ENCODE assay signal across 9 cellular contexts in the genomic region with DNA sequence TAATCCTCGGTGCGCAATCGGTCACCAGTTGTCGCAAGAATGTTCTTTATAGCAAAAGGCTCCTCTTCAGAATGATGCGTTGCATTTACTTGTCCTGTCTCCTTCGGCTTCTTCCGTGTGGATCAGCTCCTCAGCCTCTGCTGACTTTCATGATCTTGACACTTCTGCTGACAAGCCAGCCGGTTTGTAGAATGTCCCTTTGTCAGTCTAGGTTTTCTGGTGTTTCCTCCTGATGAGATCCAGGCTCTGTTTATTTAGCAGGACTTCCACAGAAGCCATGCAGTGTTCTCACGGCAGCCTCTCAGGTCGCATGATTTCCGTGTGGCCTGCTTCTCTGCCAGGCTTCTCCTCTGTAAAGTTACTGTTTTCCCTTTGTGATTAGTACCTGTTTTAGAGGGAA.
DNase-seq lines count a peak whose midpoint lies in the region; ATAC-seq, FAIRE-seq and TF ChIP-seq lines count a peak whose summit lies in the region.
"Had no signal": no experiment of that assay in that cellular context is flagged by ENCODE, and none has a peak within 500 bp of the region (broad histone marks: within the 10 kb centered on the region; RNA-seq: fewer than 3 reads in every experiment).

No MANE protein-coding gene starts in this region.

- H3K27me3 ChIP-seq in heart right ventricle (no peaks in the 10 kb centered on the region), lower lobe of right lung (ENCODE audit: low read depth) (no peaks in the 10 kb centered on the region), upper lobe of right lung (no peaks in the 10 kb centered on the region)

- no peak for FAIRE-seq in GM12891 (lab: Jason Lieb, UNC)

- no peak for DNase-seq in heart right ventricle
- no peak for DNase-seq in left ventricle myocardium superior
- DNase-seq in activated naive CD8-positive, alpha-beta T cell treated with anti-CD3 and anti-CD28 coated beads for 36 hours: no peak
- no peak for DNase-seq in lower lobe of right lung
- no peak for DNase-seq in upper lobe of right lung
- no peak for DNase-seq in GM12891 (ENCODE audit: insufficient read length, low spot score)
- DNase-seq in kidney glomerular epithelial cell (lab: John Stamatoyannopoulos, UW): no peak
- DNase-seq: NCI-H1048 had no signal

- H3K27me3 Mint-ChIP-seq in activated naive CD8-positive, alpha-beta T cell treated with anti-CD3 and anti-CD28 coated beads for 36 hours: peaks cover 6% of the 10 kb centered on the region

- H3K9me3 ChIP-seq in heart right ventricle (peaks cover 0 to 6% (median 0%) of the 10 kb centered on the region in 11 donors), lower lobe of right lung (no peaks in the 10 kb centered on the region), upper lobe of right lung (no peaks in the 10 kb centered on the region)

- peaks cover 0 to 31% (median 17%) of the 10 kb centered on the region in 9 donors for H3K4me1 ChIP-seq in heart right ventricle
- H3K4me1 ChIP-seq in lower lobe of right lung: peaks cover 21% of the 10 kb centered on the region
- peaks cover 16% of the 10 kb centered on the region for H3K4me1 ChIP-seq in upper lobe of right lung

- TF ChIP-seq CTCF in heart right ventricle (IDR thresholded peaks at IDR 0.05) (no peak), lower lobe of right lung (IDR thresholded peaks at IDR 0.05) (no peak), upper lobe of right lung (IDR thresholded peaks at IDR 0.05) (no peak)

- H3K9me3 Mint-ChIP-seq in activated naive CD8-positive, alpha-beta T cell treated with anti-CD3 and anti-CD28 coated beads for 36 hours: peaks cover 8% of the 10 kb centered on the region

- peaks cover 2% of the 10 kb centered on the region for H3K36me3 Mint-ChIP-seq in activated naive CD8-positive, alpha-beta T cell treated with anti-CD3 and anti-CD28 coated beads for 36 hours

- H3K36me3 ChIP-seq in heart right ventricle (no peaks in the 10 kb centered on the region), lower lobe of right lung (no peaks in the 10 kb centered on the region), upper lobe of right lung (no peaks in the 10 kb centered on the region)

- peak overlapping the region; percentile 81 for H3K4me3 Mint-ChIP-seq in activated naive CD8-positive, alpha-beta T cell treated with anti-CD3 and anti-CD28 coated beads for 36 hours

- TF ChIP-seq POLR2A in GM12891 (IDR thresholded peaks at IDR 0.05; ENCODE audit: low read depth, low read length): no peak

- intact Hi-C loops in heart right ventricle (cut with DNase I): loop anchor here (2.0 to 10.0 kb wide), 15 partner anchors 50 to 265 kb away; a partner anchor contains a TSS
- intact Hi-C loops in left ventricle myocardium superior (cut with micrococcal nuclease): loop anchor here (10.0 kb wide), 1 partner anchor 48 kb away; no protein-coding TSS in a partner anchor
- intact Hi-C loops in lower lobe of right lung (cut with DNase I): loop anchor here (5.0 kb wide), 1 partner anchor 110 kb away; no protein-coding TSS in a partner anchor
- intact Hi-C loops in upper lobe of right lung (cut with DNase I): loop anchor here (10.0 kb wide), 1 partner anchor 112 kb away; no protein-coding TSS in a partner anchor

- H3K4me3 ChIP-seq in heart right ventricle: peak overlapping the region in 8 of 10 donors; percentile 56 to 73 (median 71)
- H3K4me3 ChIP-seq in lower lobe of right lung: peak overlapping the region; percentile 62
- peak overlapping the region; percentile 77 for H3K4me3 ChIP-seq in upper lobe of right lung

- peak overlapping the region; percentile 26 to 97 (median 93) for H3K27ac ChIP-seq in heart right ventricle
- H3K27ac ChIP-seq in lower lobe of right lung: peak overlapping the region; percentile 98
- peak overlapping the region; percentile 99 for H3K27ac ChIP-seq in upper lobe of right lung

- WGBS in heart right ventricle, 2 donors: 56 to 60% methylated on average over 11 of the region's 11 CpGs

- peaks cover 33% of the 10 kb centered on the region for H3K4me1 Mint-ChIP-seq in activated naive CD8-positive, alpha-beta T cell treated with anti-CD3 and anti-CD28 coated beads for 36 hours

- H3K27ac Mint-ChIP-seq in activated naive CD8-positive, alpha-beta T cell treated with anti-CD3 and anti-CD28 coated beads for 36 hours: peak overlapping the region; percentile 99

- ATAC-seq in heart right ventricle (no peak), left ventricle myocardium superior (no peak), lower lobe of right lung (no peak), upper lobe of right lung (no peak), HG03432 (IDR thresholded peaks at IDR 0.05; ENCODE audit: unreplicated experiment) (no peak)

TF ChIP-seq in GM12891, 5 proteins besides CTCF, POLR2A, EP300 and RAD21:
- TF ChIP-seq PAX5 (IDR thresholded peaks at IDR 0.05; ENCODE audit: insufficient read depth, low read length, severe bottlenecking): no peak
- TF ChIP-seq POU2F2 (IDR thresholded peaks at IDR 0.05; ENCODE audit: low read depth, low read length): no peak
- TF ChIP-seq SPI1 (IDR thresholded peaks at IDR 0.05; ENCODE audit: low read depth, low read length): no peak
- TF ChIP-seq POLR2AphosphoS5 (IDR thresholded peaks at IDR 0.05; ENCODE audit: low read depth, low read length): no peak
- TF ChIP-seq TAF1 (IDR thresholded peaks at IDR 0.05; ENCODE audit: low read depth, low read length): no peak
